ENCODE assay signal across 19 cellular contexts in the genomic region with DNA sequence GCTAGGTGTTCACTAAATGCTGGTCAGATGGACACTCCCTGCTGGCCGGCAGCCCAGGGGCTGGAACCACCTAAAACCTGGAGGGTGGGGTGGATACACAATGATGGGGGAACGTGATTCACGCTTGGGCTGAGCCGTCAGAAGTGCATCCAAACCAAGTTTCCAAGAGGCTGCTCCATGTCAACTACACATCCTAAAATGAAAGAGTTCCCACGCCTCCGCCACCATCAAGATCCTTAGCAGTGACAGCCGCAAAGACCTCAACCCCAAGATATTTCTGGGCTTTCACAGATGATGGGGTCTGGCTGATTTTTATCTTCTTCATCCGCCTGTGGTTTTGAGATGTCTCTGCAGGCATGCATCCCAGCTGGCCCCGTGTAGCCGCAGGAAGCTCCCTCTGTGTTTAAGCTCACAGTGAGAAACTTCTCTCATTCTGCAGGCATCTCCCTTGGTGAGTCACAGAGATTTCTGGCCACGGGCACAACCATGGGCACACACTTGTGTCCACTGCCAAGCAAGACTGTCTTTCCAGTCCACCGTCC.
DNase-seq lines count a peak whose midpoint lies in the region; ATAC-seq, FAIRE-seq and TF ChIP-seq lines count a peak whose summit lies in the region.
"Had no signal": no experiment of that assay in that cellular context is flagged by ENCODE, and none has a peak within 500 bp of the region (broad histone marks: within the 10 kb centered on the region; RNA-seq: fewer than 3 reads in every experiment).

No MANE protein-coding gene starts in this region.

- ATAC-seq in left ventricle myocardium superior (no peak), GM19463 (IDR thresholded peaks at IDR 0.05; ENCODE audit: unreplicated experiment) (no peak), GM18861 (IDR thresholded peaks at IDR 0.05; ENCODE audit: unreplicated experiment) (no peak)
- no peak for ATAC-seq in stimulated activated effector memory CD8-positive, alpha-beta T cell treated with anti-CD3 and anti-CD28 coated beads, Interleukin-12 subunit alpha, Interleukin-12 subunit beta, amount 100 ng/mL, for 72 hours

- peaks cover 10% of the 10 kb centered on the region for H3K27me3 ChIP-seq in astrocyte (ENCODE audit: insufficient read depth, low read length)
- H3K27me3 ChIP-seq: colonic mucosa had no signal

- H3K79me2 ChIP-seq in astrocyte (ENCODE audit: insufficient read depth, low read length), result no peaks in the 10 kb centered on the region

- peaks cover 20% of the 10 kb centered on the region for H3K4me1 Mint-ChIP-seq in astrocyte (ENCODE audit: low read depth, unreplicated experiment)
- H3K4me1 Mint-ChIP-seq in stimulated activated effector memory CD8-positive, alpha-beta T cell treated with anti-CD3 and anti-CD28 coated beads, Interleukin-12 subunit alpha, Interleukin-12 subunit beta, amount 100 ng/mL, for 72 hours, result peaks cover 4% of the 10 kb centered on the region
- H3K4me1 Mint-ChIP-seq: activated B cell treated with CpG ODN at 0.5 μM for 24 hours had no signal

- H2AFZ ChIP-seq in astrocyte (ENCODE audit: low read depth, low read length), result no peak overlapping the region

- no peaks in the 10 kb centered on the region for H3K9me3 Mint-ChIP-seq in astrocyte (ENCODE audit: unreplicated experiment)
- H3K9me3 Mint-ChIP-seq in stimulated activated effector memory CD8-positive, alpha-beta T cell treated with anti-CD3 and anti-CD28 coated beads, Interleukin-12 subunit alpha, Interleukin-12 subunit beta, amount 100 ng/mL, for 72 hours, result no peaks in the 10 kb centered on the region
- H3K9me3 Mint-ChIP-seq: activated B cell treated with CpG ODN at 0.5 μM for 24 hours had no signal

- H3K27me3 Mint-ChIP-seq in astrocyte (ENCODE audit: low read depth, unreplicated experiment), result no peaks in the 10 kb centered on the region
- H3K27me3 Mint-ChIP-seq: activated B cell treated with CpG ODN at 0.5 μM for 24 hours had no signal

- H3K9me3 ChIP-seq in astrocyte (ENCODE audit: insufficient read depth, low read depth, low read length), result no peaks in the 10 kb centered on the region
- H3K9me3 ChIP-seq: colonic mucosa had no signal

- H3K9ac ChIP-seq in astrocyte (ENCODE audit: low read length), result peak overlapping the region; percentile 4

- H4K20me1 ChIP-seq in astrocyte (ENCODE audit: insufficient read depth, low read length), result no peaks in the 10 kb centered on the region

- no peaks in the 10 kb centered on the region for H3K36me3 ChIP-seq in astrocyte (ENCODE audit: insufficient read depth, low read length)
- H3K36me3 ChIP-seq: colonic mucosa had no signal

- intact Hi-C loops in cardiac septum (cut with DNase I) (no loop called here), left ventricle myocardium superior (cut with micrococcal nuclease) (no loop called here)

- H3K4me3 ChIP-seq in astrocyte (ENCODE audit: insufficient read depth, low read depth, low read length), result no peak overlapping the region
- H3K4me3 ChIP-seq: colonic mucosa had no signal

- peaks cover 28% of the 10 kb centered on the region for H3K4me1 ChIP-seq in astrocyte (ENCODE audit: insufficient read depth, low read length)
- H3K4me1 ChIP-seq: colonic mucosa had no signal

- peak overlapping the region; percentile 51 for H3K27ac ChIP-seq in astrocyte (ENCODE audit: low read depth, low read length)
- H3K27ac ChIP-seq: colonic mucosa, epithelial cell of prostate had no signal

- DNase-seq in cardiac septum (ENCODE audit: low spot score), result peak; percentile 65
- no peak for DNase-seq in left ventricle myocardium superior
- peak; percentile 90 for DNase-seq in astrocyte (ENCODE audit: low read depth)
- DNase-seq in iris pigment epithelial cell (ENCODE audit: low read depth), result peak; percentile 27
- DNase-seq in stimulated activated effector memory CD8-positive, alpha-beta T cell treated with anti-CD3 and anti-CD28 coated beads, Interleukin-12 subunit alpha, Interleukin-12 subunit beta, amount 100 ng/mL, for 72 hours (ENCODE audit: low spot score in 2 of 2), result no peak
- no peak for DNase-seq in SK-N-DZ (ENCODE audit: low spot score)
- DNase-seq: activated B cell treated with CpG ODN at 0.5 μM for 24 hours; activated naive CD4-positive, alpha-beta T cell treated with anti-CD3 and anti-CD28 coated beads, Interleukin-2, amount 50 U/mL, for 16 hours; colonic mucosa; HCEC 1CT; NCI-H1694; NCI-H524 treated with DMSO at 0.1 percent for 48 hours; stimulated activated CD4-positive, alpha-beta T cell treated with anti-CD3 and anti-CD28 coated beads, Interleukin-2, amount 100 ng/mL, for 48 hours; T-helper 1 cell had no signal

- peak overlapping the region; percentile 85 for H3K27ac Mint-ChIP-seq in astrocyte (ENCODE audit: unreplicated experiment)
- H3K27ac Mint-ChIP-seq in stimulated activated effector memory CD8-positive, alpha-beta T cell treated with anti-CD3 and anti-CD28 coated beads, Interleukin-12 subunit alpha, Interleukin-12 subunit beta, amount 100 ng/mL, for 72 hours, result no peak overlapping the region
- H3K27ac Mint-ChIP-seq: activated B cell treated with CpG ODN at 0.5 μM for 24 hours had no signal

- H3K4me2 ChIP-seq in astrocyte (ENCODE audit: low read length), result peak overlapping the region; percentile 23

- H3K36me3 Mint-ChIP-seq in astrocyte (ENCODE audit: low read depth, unreplicated experiment), result no peaks in the 10 kb centered on the region
- H3K36me3 Mint-ChIP-seq in stimulated activated effector memory CD8-positive, alpha-beta T cell treated with anti-CD3 and anti-CD28 coated beads, Interleukin-12 subunit alpha, Interleukin-12 subunit beta, amount 100 ng/mL, for 72 hours, result no peaks in the 10 kb centered on the region

- TF ChIP-seq CTCF in astrocyte (IDR thresholded peaks at IDR 0.05; ENCODE audit: insufficient read depth, low read depth, low read length), result no peak

- no peak for FAIRE-seq in astrocyte (lab: Jason Lieb, UNC)
- FAIRE-seq: D721Med had no signal

- H3K4me3 Mint-ChIP-seq in astrocyte (ENCODE audit: unreplicated experiment), result peak overlapping the region; percentile 21
- no peak overlapping the region for H3K4me3 Mint-ChIP-seq in stimulated activated effector memory CD8-positive, alpha-beta T cell treated with anti-CD3 and anti-CD28 coated beads, Interleukin-12 subunit alpha, Interleukin-12 subunit beta, amount 100 ng/mL, for 72 hours
- H3K4me3 Mint-ChIP-seq: activated B cell treated with CpG ODN at 0.5 μM for 24 hours, nephron had no signal

Comparison
In these comparisons a context has a peak if more than half of its experiments do, and no peak if none do; other contexts are left out.
1. DNase-seq: peak in cardiac septum (single experiment), astrocyte (single experiment) and iris pigment epithelial cell (single experiment); none in left ventricle myocardium superior (single experiment), stimulated activated effector memory CD8-positive, alpha-beta T cell treated with anti-CD3 and anti-CD28 coated beads, Interleukin-12 subunit alpha, Interleukin-12 subunit beta, amount 100 ng/mL, for 72 hours (0 of 2) and SK-N-DZ (single experiment).